In the genomic region with DNA sequence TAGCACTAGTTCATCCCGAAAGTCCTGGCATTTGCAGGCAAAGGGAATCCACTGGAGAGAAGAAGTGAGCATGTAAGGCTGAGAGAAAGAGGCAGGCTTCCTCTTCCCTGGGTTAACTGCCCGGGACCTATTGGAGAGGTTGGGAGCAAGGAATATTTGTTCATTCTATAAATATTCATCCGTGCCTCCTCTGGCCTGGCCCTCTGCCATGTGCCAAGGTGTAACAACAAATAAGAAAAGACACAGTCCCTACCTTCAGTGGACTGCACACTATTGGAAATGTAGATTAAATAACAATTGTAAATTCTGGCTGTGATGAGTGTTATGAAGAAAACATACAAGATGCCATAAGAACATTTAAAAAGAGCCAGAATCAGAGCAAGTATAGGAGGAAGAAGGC, we compare ENCODE assay signal across 1 cellular context.
TF ChIP-seq lines count a peak whose summit lies in the region.

No MANE protein-coding gene starts in this region.

TF ChIP-seq in H1, 55 proteins besides CTCF, POLR2A, EP300 and RAD21 (continued from another document):
- TF ChIP-seq JUN (IDR thresholded peaks at IDR 0.05; ENCODE audit: low read depth, low read length) (no peak), SIN3A (conservative IDR thresholded peaks at IDR 0.05 in 1 of 2, IDR thresholded peaks at IDR 0.05 in 1 of 2; ENCODE audit: low read depth in 1 of 2, low read length in 2 of 2) (no peak), TAF7 (optimal IDR thresholded peaks at IDR 0.05; ENCODE audit: borderline replicate concordance, low read depth, low read length) (no peak), PHF8 (conservative IDR thresholded peaks at IDR 0.05; ENCODE audit: low read depth, low read length) (no peak)
